Comparison of ENCODE assay signal across 8 cellular contexts in genomic region chr3:149480326-149481017, GRCh38. TPM values are rescaled to one million over a fixed set of nuclear protein-coding genes. Genes with fewer than 3 reads are reported as not detected.
DNase-seq lines count a peak whose midpoint lies in the region; ATAC-seq and TF ChIP-seq lines count a peak whose summit lies in the region.

No MANE protein-coding gene starts in this region.

- no peaks in the 10 kb centered on the region for H4K20me1 ChIP-seq in DND-41 (ENCODE audit: insufficient read depth, low read length)

- no peaks in the 10 kb centered on the region for H3K36me3 Mint-ChIP-seq in activated naive CD4-positive, alpha-beta T cell treated with anti-CD3 and anti-CD28 coated beads, Interleukin-2, amount 10 ng/mL, durations not matched to agents 7 days and 5 days

- no peak overlapping the region for H3K4me3 Mint-ChIP-seq in activated naive CD4-positive, alpha-beta T cell treated with anti-CD3 and anti-CD28 coated beads, Interleukin-2, amount 10 ng/mL, durations not matched to agents 7 days and 5 days

- no peak overlapping the region for H3K9ac ChIP-seq in DND-41 (ENCODE audit: low read depth, low read length)

- no peak overlapping the region for H3K4me2 ChIP-seq in DND-41 (ENCODE audit: insufficient read depth, low read length)

- DNase-seq in DND-41 (peak; percentile 40), NCI-H774 (lab: John Stamatoyannopoulos, UW) (peak; percentile 70), cardiac muscle cell (ENCODE audit: low read depth in 1 of 2, low spot score in 1 of 2) (peak; percentile 75 to 94), pons (ENCODE audit: low spot score) (peak; percentile 81), cortex of kidney (lab: John Stamatoyannopoulos, UW) (no peak)
- DNase-seq in activated naive CD4-positive, alpha-beta T cell treated with anti-CD3 and anti-CD28 coated beads, Interleukin-2, amount 10 ng/mL, durations not matched to agents 7 days and 5 days, result peak; percentile 44

- H3K4me1 Mint-ChIP-seq in activated naive CD4-positive, alpha-beta T cell treated with anti-CD3 and anti-CD28 coated beads, Interleukin-2, amount 10 ng/mL, durations not matched to agents 7 days and 5 days, result no peaks in the 10 kb centered on the region

- H3K27ac Mint-ChIP-seq in activated naive CD4-positive, alpha-beta T cell treated with anti-CD3 and anti-CD28 coated beads, Interleukin-2, amount 10 ng/mL, durations not matched to agents 7 days and 5 days, result no peak overlapping the region

- no peak overlapping the region for H3K27ac ChIP-seq in DND-41 (ENCODE audit: low read length)
- no peak overlapping the region for H3K27ac ChIP-seq in cardiac muscle cell

- H3K9me3 Mint-ChIP-seq in activated naive CD4-positive, alpha-beta T cell treated with anti-CD3 and anti-CD28 coated beads, Interleukin-2, amount 10 ng/mL, durations not matched to agents 7 days and 5 days, result no peaks in the 10 kb centered on the region

- no peaks in the 10 kb centered on the region for H3K79me2 ChIP-seq in DND-41 (ENCODE audit: insufficient read depth, low read length)

- H3K4me1 ChIP-seq in DND-41 (ENCODE audit: insufficient read depth, low read length) (no peaks in the 10 kb centered on the region), cardiac muscle cell (ENCODE audit: low read depth) (no peaks in the 10 kb centered on the region)

- H3K4me3 ChIP-seq in DND-41 (ENCODE audit: low read depth in 1 of 2, low read length in 2 of 2) (no peak overlapping the region), cardiac muscle cell (no peak overlapping the region)

- ATAC-seq in DND-41 (ENCODE audit: insufficient read depth, low read depth) (peak; percentile 64; the same call in 2 of the 3 replicates), GM19463 (IDR thresholded peaks at IDR 0.05; ENCODE audit: unreplicated experiment) (peak; percentile 96), HG03442 (IDR thresholded peaks at IDR 0.05; ENCODE audit: unreplicated experiment) (peak; percentile 94)

- H3K27me3 Mint-ChIP-seq in activated naive CD4-positive, alpha-beta T cell treated with anti-CD3 and anti-CD28 coated beads, Interleukin-2, amount 10 ng/mL, durations not matched to agents 7 days and 5 days, result peaks cover 22% of the 10 kb centered on the region

- H3K9me3 ChIP-seq in DND-41 (ENCODE audit: insufficient read depth, low read length, severe bottlenecking) (no peaks in the 10 kb centered on the region), cardiac muscle cell (ENCODE audit: low read depth) (no peaks in the 10 kb centered on the region)

- TF ChIP-seq CTCF in DND-41 (IDR thresholded peaks at IDR 0.05; ENCODE audit: borderline replicate concordance, extremely low read depth, low read length, poor library complexity, severe bottlenecking), result peak; percentile 64
- peak; percentile 96 for TF ChIP-seq CTCF in cardiac muscle cell (IDR thresholded peaks at IDR 0.05; ENCODE audit: low read depth, low read length)

- H3K27me3 ChIP-seq in DND-41 (ENCODE audit: insufficient read depth, low read length, poor library complexity) (peaks cover 3% of the 10 kb centered on the region), cardiac muscle cell (no peaks in the 10 kb centered on the region)

- no peak overlapping the region for H2AFZ ChIP-seq in DND-41 (ENCODE audit: low read depth, low read length)

- H3K36me3 ChIP-seq in DND-41 (ENCODE audit: insufficient read depth, low read length) (no peaks in the 10 kb centered on the region), cardiac muscle cell (no peaks in the 10 kb centered on the region)

- CTCF ChIA-PET in activated naive CD4-positive, alpha-beta T cell treated with anti-CD3 and anti-CD28 coated beads, Interleukin-2, amount 10 ng/mL, durations not matched to agents 7 days and 5 days (lab: Charles Lee), result interaction anchor here (0.6 to 2.1 kb wide), 7 partner anchors 8 to 138 kb away, joined by 3 to 5 read pairs (median 3); no protein-coding TSS in a partner anchor

RNA-seq across cellular contexts. Expression of gene TM4SF4, which starts 6.0 kb away (rescaled TPM):
- not detected in 2 replicates for total RNA-seq in cardiac muscle cell
- 0.46 TPM in 1 of 2 replicates, not detected in the other for polyA plus RNA-seq in cardiac muscle cell
